In genomic region chr1:236904874-236905741, GRCh38 we compare ENCODE assay signal across 9 cellular contexts.
DNase-seq lines count a peak whose midpoint lies in the region; ATAC-seq, FAIRE-seq and TF ChIP-seq lines count a peak whose summit lies in the region.
"Had no signal": no experiment of that assay in that cellular context is flagged by ENCODE, and none has a peak within 500 bp of the region (broad histone marks: within the 10 kb centered on the region; RNA-seq: fewer than 3 reads in every experiment).

No MANE protein-coding gene starts in this region.

- peaks cover 7% of the 10 kb centered on the region for H3K9me3 Mint-ChIP-seq in activated T-helper 2 cell treated with anti-CD3 and anti-CD28 coated beads, Interferon-gamma antibody, Interleukin-2, Interleukin-4, amounts not matched to agents 10 μg/mL and 5 μg/mL and 100 μg/mL, durations not matched to agents 14 hours and 24 hours and 36 hours

- no peak overlapping the region for H3K27ac ChIP-seq in osteoblast (ENCODE audit: low read depth, low read length)

- no peak for FAIRE-seq in bronchial epithelial cell (lab: Jason Lieb, UNC)

- no peak overlapping the region for H2AFZ ChIP-seq in osteoblast (ENCODE audit: low read length)

- no peak overlapping the region for H3K4me2 ChIP-seq in osteoblast (ENCODE audit: insufficient read depth, low read length)

- peak; percentile 83 for DNase-seq in EH (ENCODE audit: low read depth)
- DNase-seq in MV-4-11 (lab: John Stamatoyannopoulos, UW), result peak; percentile 72
- peak; percentile 98 for DNase-seq in bronchial epithelial cell (ENCODE audit: low read depth)
- peak; percentile 87 for DNase-seq in osteoblast (ENCODE audit: insufficient read length, low spot score, missing footprints)
- no peak for DNase-seq in activated T-helper 2 cell treated with anti-CD3 and anti-CD28 coated beads, Interferon-gamma antibody, Interleukin-2, Interleukin-4, amounts not matched to agents 10 μg/mL and 5 μg/mL and 100 μg/mL, durations not matched to agents 14 hours and 24 hours and 36 hours (ENCODE audit: low spot score)
- no peak for DNase-seq in G401 (ENCODE audit: low spot score)
- no peak for DNase-seq in NK-92 treated with Interleukin-12 subunit alpha and Interleukin-12 subunit beta, amount 100 ng/mL, for 24 hours (lab: John Stamatoyannopoulos, UW)
- DNase-seq: NCI-H1930 had no signal

- no peaks in the 10 kb centered on the region for H3K27me3 ChIP-seq in bronchial epithelial cell (ENCODE audit: control insufficient read depth, insufficient read depth, low read length)
- H3K27me3 ChIP-seq in osteoblast (ENCODE audit: insufficient read depth, low read length), result peaks cover 9% of the 10 kb centered on the region

- H4K20me1 ChIP-seq in osteoblast (ENCODE audit: insufficient read depth, low read length), result no peaks in the 10 kb centered on the region

- no peak overlapping the region for H3K4me3 ChIP-seq in bronchial epithelial cell (ENCODE audit: low read depth, low read length)
- no peak overlapping the region for H3K4me3 ChIP-seq in osteoblast (ENCODE audit: insufficient read depth, low read length)

- peaks cover 8% of the 10 kb centered on the region for H3K4me1 ChIP-seq in osteoblast (ENCODE audit: insufficient read depth, low read length)

- no peaks in the 10 kb centered on the region for H3K27me3 Mint-ChIP-seq in activated T-helper 2 cell treated with anti-CD3 and anti-CD28 coated beads, Interferon-gamma antibody, Interleukin-2, Interleukin-4, amounts not matched to agents 10 μg/mL and 5 μg/mL and 100 μg/mL, durations not matched to agents 14 hours and 24 hours and 36 hours (ENCODE audit: low read depth)

- H3K36me3 Mint-ChIP-seq in activated T-helper 2 cell treated with anti-CD3 and anti-CD28 coated beads, Interferon-gamma antibody, Interleukin-2, Interleukin-4, amounts not matched to agents 10 μg/mL and 5 μg/mL and 100 μg/mL, durations not matched to agents 14 hours and 24 hours and 36 hours (ENCODE audit: low read depth), result peaks cover 24% of the 10 kb centered on the region

- TF ChIP-seq CTCF in bronchial epithelial cell (IDR thresholded peaks at IDR 0.05; ENCODE audit: insufficient read depth, low read length, severe bottlenecking) (no peak), osteoblast (IDR thresholded peaks at IDR 0.05; ENCODE audit: extremely low read depth, low read depth, low read length) (no peak)

- intact Hi-C loops in activated T-helper 2 cell treated with anti-CD3 and anti-CD28 coated beads, Interferon-gamma antibody, Interleukin-2, Interleukin-4, amounts not matched to agents 10 μg/mL and 5 μg/mL and 100 μg/mL, durations not matched to agents 14 hours and 24 hours and 36 hours (cut with micrococcal nuclease), result loop anchor here (1.0 to 10.0 kb wide), 2 partner anchors 8 to 480 kb away; no protein-coding TSS in a partner anchor

- in situ Hi-C loops in G401 (cut with HindIII; ENCODE audit: low sequenced_read_pairs), result no loop called here

- no peaks in the 10 kb centered on the region for H3K9me3 ChIP-seq in osteoblast (ENCODE audit: low read depth, low read length)

- ATAC-seq in GM19467 (IDR thresholded peaks at IDR 0.05; ENCODE audit: unreplicated experiment), result no peak

- H3K4me1 Mint-ChIP-seq in activated T-helper 2 cell treated with anti-CD3 and anti-CD28 coated beads, Interferon-gamma antibody, Interleukin-2, Interleukin-4, amounts not matched to agents 10 μg/mL and 5 μg/mL and 100 μg/mL, durations not matched to agents 14 hours and 24 hours and 36 hours (ENCODE audit: low read depth), result peaks cover 5% of the 10 kb centered on the region

- H3K79me2 ChIP-seq in osteoblast (ENCODE audit: insufficient read depth, low read length), result no peaks in the 10 kb centered on the region

- no peak overlapping the region for H3K4me3 Mint-ChIP-seq in activated T-helper 2 cell treated with anti-CD3 and anti-CD28 coated beads, Interferon-gamma antibody, Interleukin-2, Interleukin-4, amounts not matched to agents 10 μg/mL and 5 μg/mL and 100 μg/mL, durations not matched to agents 14 hours and 24 hours and 36 hours (ENCODE audit: low read depth)

- H3K36me3 ChIP-seq in bronchial epithelial cell (ENCODE audit: control insufficient read depth, insufficient read depth, low read length) (no peaks in the 10 kb centered on the region), osteoblast (ENCODE audit: insufficient read depth, low read length) (no peaks in the 10 kb centered on the region)

- H3K27ac Mint-ChIP-seq in activated T-helper 2 cell treated with anti-CD3 and anti-CD28 coated beads, Interferon-gamma antibody, Interleukin-2, Interleukin-4, amounts not matched to agents 10 μg/mL and 5 μg/mL and 100 μg/mL, durations not matched to agents 14 hours and 24 hours and 36 hours, result no peak overlapping the region

Comparison
In these comparisons a context has a peak if more than half of its experiments do, and no peak if none do; other contexts are left out.
1. DNase-seq: peak in EH (single experiment), MV-4-11 (single experiment), bronchial epithelial cell (single experiment) and osteoblast (single experiment); none in activated T-helper 2 cell treated with anti-CD3 and anti-CD28 coated beads, Interferon-gamma antibody, Interleukin-2, Interleukin-4, amounts not matched to agents 10 μg/mL and 5 μg/mL and 100 μg/mL, durations not matched to agents 14 hours and 24 hours and 36 hours (single experiment), G401 (single experiment) and NK-92 treated with Interleukin-12 subunit alpha and Interleukin-12 subunit beta, amount 100 ng/mL, for 24 hours (single experiment).